ENCODE assay signal across 18 cellular contexts in the genomic region with DNA sequence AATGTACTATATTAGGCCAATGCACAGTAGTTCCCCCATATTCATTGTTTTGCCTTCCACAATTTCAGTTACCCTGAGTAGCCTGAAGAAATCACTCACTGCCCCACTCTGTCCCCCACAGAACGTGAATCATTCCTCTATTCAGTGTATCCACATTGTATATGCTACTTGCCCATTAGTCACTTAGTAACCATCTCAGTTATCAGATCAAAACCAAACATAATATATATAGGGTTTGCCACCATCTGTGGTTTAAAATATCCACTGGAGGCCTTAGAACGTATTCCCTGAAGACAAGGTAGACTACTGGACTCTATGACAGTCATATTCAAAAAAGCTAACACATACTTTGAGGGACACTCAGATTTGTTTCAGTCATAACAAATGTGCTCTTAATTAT.
DNase-seq lines count a peak whose midpoint lies in the region; ATAC-seq, FAIRE-seq and TF ChIP-seq lines count a peak whose summit lies in the region.
"Had no signal": no experiment of that assay in that cellular context is flagged by ENCODE, and none has a peak within 500 bp of the region (broad histone marks: within the 10 kb centered on the region; RNA-seq: fewer than 3 reads in every experiment).

No MANE protein-coding gene starts in this region.

- no peaks in the 10 kb centered on the region for H3K79me1 ChIP-seq in trophoblast cell (ENCODE audit: low read length)

- no peak overlapping the region for H2BK120ac ChIP-seq in trophoblast cell (ENCODE audit: insufficient read depth, low read length, poor library complexity)

- H2AFZ ChIP-seq in trophoblast cell (ENCODE audit: insufficient read depth, low read length, poor library complexity): no peak overlapping the region
- H2AFZ ChIP-seq in hepatocyte: no peak overlapping the region

- no CpG with 5 or more reads among the region's 2 CpGs for WGBS in trophoblast cell (ENCODE audit: extremely low coverage, insufficient coverage, insufficient read length)
- 54% methylated on average over 2 of the region's 2 CpGs for WGBS in hepatocyte (ENCODE audit: low lambda C conversion rate, missing lambda C conversion rate)

- H3K14ac ChIP-seq in trophoblast cell (ENCODE audit: low read length): no peak overlapping the region

- H3K4me2 ChIP-seq in trophoblast cell (ENCODE audit: low read length) (no peak overlapping the region), hepatocyte (no peak overlapping the region)

- peak; percentile 87 for FAIRE-seq in H54 (lab: Jason Lieb, UNC)
- FAIRE-seq: kidney had no signal

- H3K79me2 ChIP-seq in trophoblast cell (ENCODE audit: control insufficient read depth, insufficient read depth, low read length, poor library complexity) (no peaks in the 10 kb centered on the region), hepatocyte (no peaks in the 10 kb centered on the region)

- H3K9me3 ChIP-seq in SJSA1 (replicated peaks) (no peaks in the 10 kb centered on the region), trophoblast cell (ENCODE audit: insufficient read depth, low read depth, low read length) (no peaks in the 10 kb centered on the region), uterus (no peaks in the 10 kb centered on the region), hepatocyte (ENCODE audit: low read depth) (no peaks in the 10 kb centered on the region)

- no peak overlapping the region for H2BK12ac ChIP-seq in trophoblast cell (ENCODE audit: low read length)

- no peaks in the 10 kb centered on the region for H3K9me2 ChIP-seq in hepatocyte (replicated peaks; ENCODE audit: insufficient read depth)

- no peaks in the 10 kb centered on the region for H3K27me3 ChIP-seq in SJSA1 (replicated peaks)
- no peaks in the 10 kb centered on the region for H3K27me3 ChIP-seq in trophoblast cell (ENCODE audit: insufficient read depth, low read length)
- no peaks in the 10 kb centered on the region for H3K27me3 ChIP-seq in uterus
- no peaks in the 10 kb centered on the region for H3K27me3 ChIP-seq in hepatocyte

- TF ChIP-seq POLR2A in H54 (IDR thresholded peaks at IDR 0.05; ENCODE audit: low read depth, low read length) (no peak), uterus (IDR thresholded peaks at IDR 0.05) (no peak)

- no peak overlapping the region for H3K23ac ChIP-seq in trophoblast cell (ENCODE audit: low read length)

- intact Hi-C loops in uterus (cut with DNase I; ENCODE audit: low total_unique reads): no loop called here

- ATAC-seq in HG02970 (IDR thresholded peaks at IDR 0.05; ENCODE audit: low FRiP score, unreplicated experiment) (no peak), HG02870 (IDR thresholded peaks at IDR 0.05; ENCODE audit: unreplicated experiment) (no peak)
- ATAC-seq: stimulated activated naive CD8-positive, alpha-beta T cell treated with anti-CD3 and anti-CD28 coated beads, Interleukin-15, amount 100 ng/mL, for 72 hours had no signal

- H3K4me3 ChIP-seq in SJSA1 (no peak overlapping the region), trophoblast cell (ENCODE audit: low read depth, low read length) (no peak overlapping the region), uterus (no peak overlapping the region), hepatocyte (no peak overlapping the region)
- H3K4me3 ChIP-seq: SK-N-MC had no signal

- TF ChIP-seq CTCF in uterus (IDR thresholded peaks at IDR 0.05): no peak
- no peak for TF ChIP-seq CTCF in hepatocyte (IDR thresholded peaks at IDR 0.05; ENCODE audit: poor library complexity)

- H4K91ac ChIP-seq in trophoblast cell (ENCODE audit: low read depth, low read length): no peak overlapping the region

- H3K36me3 ChIP-seq in SJSA1 (no peaks in the 10 kb centered on the region), trophoblast cell (ENCODE audit: control insufficient read depth in 1 of 2, insufficient read depth in 2 of 2, low read length in 2 of 2) (no peaks in the 10 kb centered on the region), uterus (no peaks in the 10 kb centered on the region), hepatocyte (replicated peaks; ENCODE audit: insufficient read depth, low read depth) (no peaks in the 10 kb centered on the region)
- H3K36me3 ChIP-seq: WERI-Rb-1 had no signal

- peak; percentile 10 for DNase-seq in H54 (ENCODE audit: insufficient read length, low spot score)
- peak; percentile 75 to 83 for DNase-seq in SJSA1 (ENCODE audit: low read depth in 1 of 2, low spot score in 2 of 2)
- DNase-seq in fibroblast of gingiva (ENCODE audit: low read depth): peak; percentile 39
- peak; percentile 15 to 75 for DNase-seq in trophoblast cell
- DNase-seq in uterus: no peak
- no peak for DNase-seq in hepatocyte (ENCODE audit: low spot score)
- DNase-seq: activated CD8-positive, alpha-beta memory T cell treated with anti-CD3 and anti-CD28 coated beads, Interleukin-2, amount 50 U/mL, for 48 hours; activated naive CD8-positive, alpha-beta T cell treated with anti-CD3 and anti-CD28 coated beads for 36 hours; CD4-positive, alpha-beta T cell; KBM-7; kidney; NCI-H187; retina; stimulated activated naive CD8-positive, alpha-beta T cell treated with anti-CD3 and anti-CD28 coated beads, Interleukin-15, amount 100 ng/mL, for 72 hours; WERI-Rb-1 had no signal

- no peak overlapping the region for H3K4ac ChIP-seq in trophoblast cell (ENCODE audit: low read depth, low read length)

- peaks cover 57% of the 10 kb centered on the region for H3K4me1 ChIP-seq in SJSA1 (replicated peaks)
- H3K4me1 ChIP-seq in trophoblast cell (ENCODE audit: control insufficient read depth in 1 of 2, insufficient read depth in 2 of 2, low read length in 2 of 2): peaks cover 0 to 3% of the 10 kb centered on the region in 2 experiments
- H3K4me1 ChIP-seq in uterus: no peaks in the 10 kb centered on the region
- no peaks in the 10 kb centered on the region for H3K4me1 ChIP-seq in hepatocyte (ENCODE audit: insufficient read depth)

- no peak overlapping the region for H4K12ac ChIP-seq in trophoblast cell (ENCODE audit: low read depth, low read length)

- no peak overlapping the region for H2AK5ac ChIP-seq in trophoblast cell (ENCODE audit: low read length)

- H3K18ac ChIP-seq in trophoblast cell (ENCODE audit: low read length): no peak overlapping the region

- H4K20me1 ChIP-seq in hepatocyte (ENCODE audit: insufficient read depth, poor library complexity, severe bottlenecking): no peaks in the 10 kb centered on the region

- H3K27ac ChIP-seq in SJSA1 (peak overlapping the region; percentile 98), trophoblast cell (ENCODE audit: low read depth, low read length) (no peak overlapping the region), uterus (no peak overlapping the region), hepatocyte (no peak overlapping the region)
- H3K27ac ChIP-seq: SK-N-MC, WERI-Rb-1 had no signal

- no peak overlapping the region for H4K8ac ChIP-seq in trophoblast cell (ENCODE audit: low read depth, low read length)

- H2BK5ac ChIP-seq in trophoblast cell (ENCODE audit: low read depth, low read length, poor library complexity): no peak overlapping the region

- no peak overlapping the region for H3K9ac ChIP-seq in trophoblast cell (ENCODE audit: low read length)

Comparison
In these comparisons a context has a peak if more than half of its experiments do, and no peak if none do; other contexts are left out.
1. DNase-seq: peak in H54 (single experiment), SJSA1 (2 of 2), fibroblast of gingiva (single experiment) and trophoblast cell (2 of 2); none in uterus (0 of 2) and hepatocyte (single experiment).